1 cellular context compared by ENCODE assay signal in genomic region chr7:127654404-127655392, GRCh38.
TF ChIP-seq lines count a peak whose summit lies in the region.

No MANE protein-coding gene starts in this region.

TF ChIP-seq in HEK293, 187 proteins besides CTCF, POLR2A, EP300 and RAD21 (continued from another document):
- TF ChIP-seq ZBTB49 (tag by site-specific recombination; IDR thresholded peaks at IDR 0.05; ENCODE audit: low read depth) (no peak), ZNF600 (tag by site-specific recombination; IDR thresholded peaks at IDR 0.05) (0 out of 2 replicates have a peak, but pooled peaks have one; percentile 14), ZNF785 (tag by site-specific recombination; IDR thresholded peaks at IDR 0.05) (no peak), SP7 (tag by site-specific recombination; IDR thresholded peaks at IDR 0.05) (peak; percentile 99), ZNF157 (tag by site-specific recombination; IDR thresholded peaks at IDR 0.05) (no peak), YY2 (tag by site-specific recombination; IDR thresholded peaks at IDR 0.05) (no peak), PRDM1 (tag by site-specific recombination; IDR thresholded peaks at IDR 0.05) (peak; percentile 28; the same call in 1 of the 2 replicates), ZNF394 (tag by site-specific recombination; IDR thresholded peaks at IDR 0.05; ENCODE audit: borderline replicate concordance) (no peak), ZNF548 (tag by site-specific recombination; IDR thresholded peaks at IDR 0.05) (no peak), PRDM10 (tag by site-specific recombination; IDR thresholded peaks at IDR 0.05) (no peak), HOXA7 (CRISPR knock-in tag; IDR thresholded peaks at IDR 0.05; ENCODE audit: borderline replicate concordance) (no peak), IKZF3 (tag by site-specific recombination; IDR thresholded peaks at IDR 0.05) (no peak), ZNF776 (tag by site-specific recombination; IDR thresholded peaks at IDR 0.05; ENCODE audit: borderline replicate concordance) (no peak), ZNF292 (tag by site-specific recombination; IDR thresholded peaks at IDR 0.05; ENCODE audit: borderline replicate concordance, low read depth) (no peak), ZBTB17 (tag by site-specific recombination; IDR thresholded peaks at IDR 0.05) (peak; percentile 84), ZNF2 (tag by site-specific recombination; IDR thresholded peaks at IDR 0.05) (no peak), ZBTB48 (tag by site-specific recombination; IDR thresholded peaks at IDR 0.05) (no peak), ZNF248 (tag by site-specific recombination; IDR thresholded peaks at IDR 0.05) (no peak), REST (tag by site-specific recombination; IDR thresholded peaks at IDR 0.05) (no peak), ZNF449 (tag by site-specific recombination; IDR thresholded peaks at IDR 0.05) (no peak), ZNF544 (tag by site-specific recombination; IDR thresholded peaks at IDR 0.05) (no peak)
- TF ChIP-seq, protein P1, sequence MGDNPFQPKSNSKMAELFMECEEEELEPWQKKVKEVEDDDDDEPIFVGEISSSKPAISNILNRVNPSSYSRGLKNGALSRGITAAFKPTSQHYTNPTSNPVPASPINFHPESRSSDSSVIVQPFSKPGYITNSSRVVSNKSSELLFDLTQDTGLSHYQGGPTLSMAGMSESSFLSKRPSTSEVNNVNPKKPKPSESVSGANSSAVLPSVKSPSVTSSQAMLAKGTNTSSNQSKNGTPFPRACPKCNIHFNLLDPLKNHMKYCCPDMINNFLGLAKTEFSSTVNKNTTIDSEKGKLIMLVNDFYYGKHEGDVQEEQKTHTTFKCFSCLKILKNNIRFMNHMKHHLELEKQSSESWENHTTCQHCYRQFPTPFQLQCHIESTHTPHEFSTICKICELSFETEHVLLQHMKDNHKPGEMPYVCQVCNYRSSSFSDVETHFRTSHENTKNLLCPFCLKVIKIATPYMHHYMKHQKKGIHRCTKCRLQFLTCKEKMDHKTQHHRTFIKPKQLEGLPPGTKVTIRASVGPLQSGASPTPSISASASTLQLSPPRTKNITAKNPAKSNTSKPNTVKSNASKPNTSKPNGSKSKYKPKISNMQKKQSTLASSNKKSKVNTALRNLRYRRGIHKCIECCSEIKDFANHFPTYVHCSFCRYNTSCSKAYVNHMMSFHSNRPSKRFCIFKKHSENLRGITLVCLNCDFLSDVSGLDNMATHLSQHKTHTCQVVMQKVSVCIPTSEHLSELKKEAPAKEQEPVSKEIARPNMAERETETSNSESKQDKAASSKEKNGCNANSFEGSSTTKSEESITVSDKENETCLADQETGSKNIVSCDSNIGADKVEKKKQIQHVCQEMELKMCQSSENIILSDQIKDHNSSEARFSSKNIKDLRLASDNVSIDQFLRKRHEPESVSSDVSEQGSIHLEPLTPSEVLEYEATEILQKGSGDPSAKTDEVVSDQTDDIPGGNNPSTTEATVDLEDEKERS (tag by site-specific recombination; IDR thresholded peaks at IDR 0.05): no peak
- TF ChIP-seq, protein P2, sequence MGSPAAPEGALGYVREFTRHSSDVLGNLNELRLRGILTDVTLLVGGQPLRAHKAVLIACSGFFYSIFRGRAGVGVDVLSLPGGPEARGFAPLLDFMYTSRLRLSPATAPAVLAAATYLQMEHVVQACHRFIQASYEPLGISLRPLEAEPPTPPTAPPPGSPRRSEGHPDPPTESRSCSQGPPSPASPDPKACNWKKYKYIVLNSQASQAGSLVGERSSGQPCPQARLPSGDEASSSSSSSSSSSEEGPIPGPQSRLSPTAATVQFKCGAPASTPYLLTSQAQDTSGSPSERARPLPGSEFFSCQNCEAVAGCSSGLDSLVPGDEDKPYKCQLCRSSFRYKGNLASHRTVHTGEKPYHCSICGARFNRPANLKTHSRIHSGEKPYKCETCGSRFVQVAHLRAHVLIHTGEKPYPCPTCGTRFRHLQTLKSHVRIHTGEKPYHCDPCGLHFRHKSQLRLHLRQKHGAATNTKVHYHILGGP (tag by site-specific recombination; IDR thresholded peaks at IDR 0.05): no peak
- TF ChIP-seq, protein P3, sequence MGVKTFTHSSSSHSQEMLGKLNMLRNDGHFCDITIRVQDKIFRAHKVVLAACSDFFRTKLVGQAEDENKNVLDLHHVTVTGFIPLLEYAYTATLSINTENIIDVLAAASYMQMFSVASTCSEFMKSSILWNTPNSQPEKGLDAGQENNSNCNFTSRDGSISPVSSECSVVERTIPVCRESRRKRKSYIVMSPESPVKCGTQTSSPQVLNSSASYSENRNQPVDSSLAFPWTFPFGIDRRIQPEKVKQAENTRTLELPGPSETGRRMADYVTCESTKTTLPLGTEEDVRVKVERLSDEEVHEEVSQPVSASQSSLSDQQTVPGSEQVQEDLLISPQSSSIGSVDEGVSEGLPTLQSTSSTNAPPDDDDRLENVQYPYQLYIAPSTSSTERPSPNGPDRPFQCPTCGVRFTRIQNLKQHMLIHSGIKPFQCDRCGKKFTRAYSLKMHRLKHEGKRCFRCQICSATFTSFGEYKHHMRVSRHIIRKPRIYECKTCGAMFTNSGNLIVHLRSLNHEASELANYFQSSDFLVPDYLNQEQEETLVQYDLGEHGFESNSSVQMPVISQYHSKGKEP (tag by site-specific recombination; IDR thresholded peaks at IDR 0.05): 0 out of 2 replicates have a peak, but pooled peaks have one; percentile 16
- TF ChIP-seq, protein P4, sequence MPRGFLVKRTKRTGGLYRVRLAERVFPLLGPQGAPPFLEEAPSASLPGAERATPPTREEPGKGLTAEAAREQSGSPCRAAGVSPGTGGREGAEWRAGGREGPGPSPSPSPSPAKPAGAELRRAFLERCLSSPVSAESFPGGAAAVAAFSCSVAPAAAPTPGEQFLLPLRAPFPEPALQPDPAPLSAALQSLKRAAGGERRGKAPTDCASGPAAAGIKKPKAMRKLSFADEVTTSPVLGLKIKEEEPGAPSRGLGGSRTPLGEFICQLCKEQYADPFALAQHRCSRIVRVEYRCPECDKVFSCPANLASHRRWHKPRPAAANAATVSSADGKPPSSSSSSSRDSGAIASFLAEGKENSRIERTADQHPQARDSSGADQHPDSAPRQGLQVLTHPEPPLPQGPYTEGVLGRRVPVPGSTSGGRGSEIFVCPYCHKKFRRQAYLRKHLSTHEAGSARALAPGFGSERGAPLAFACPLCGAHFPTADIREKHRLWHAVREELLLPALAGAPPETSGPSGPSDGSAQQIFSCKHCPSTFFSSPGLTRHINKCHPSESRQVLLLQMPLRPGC (tag by site-specific recombination; IDR thresholded peaks at IDR 0.05): no peak
